ENCODE assay signal across 8 cellular contexts in genomic region chr5:145237843-145238242, GRCh38.
DNase-seq lines count a peak whose midpoint lies in the region; ATAC-seq and TF ChIP-seq lines count a peak whose summit lies in the region.

No MANE protein-coding gene starts in this region.

- H3K4me1 ChIP-seq in adipocyte (ENCODE audit: control insufficient read depth, insufficient read depth, low read length) (no peaks in the 10 kb centered on the region), left lung (no peaks in the 10 kb centered on the region)

- intact Hi-C loops in activated CD4-positive, alpha-beta T cell treated with anti-CD3 and anti-CD28 coated beads for 36 hours (cut with DNase I, micrococcal nuclease), result loop anchor here in 1 of 2 experiments (2.0 kb wide), 1 partner anchor 1033 kb away; no protein-coding TSS in a partner anchor
- intact Hi-C loops in left lung (cut with DNase I), result no loop called here

- H3K4me3 ChIP-seq in adipocyte (ENCODE audit: low read length), result no peak overlapping the region
- H3K4me3 ChIP-seq in left lung, result no peak overlapping the region

- DNase-seq in activated CD4-positive, alpha-beta T cell treated with anti-CD3 and anti-CD28 coated beads for 36 hours, result peak; percentile 24
- no peak for DNase-seq in activated CD4-positive, alpha-beta T cell treated with anti-CD3 and anti-CD28 coated beads, Interleukin-2, amount 50 U/mL, for 4 hours
- DNase-seq in NCI-H2107 treated with DMSO at 0.1 percent for 48 hours (lab: John Stamatoyannopoulos, UW; ENCODE audit: unreplicated experiment), result peak; percentile 77
- DNase-seq in adipocyte (ENCODE audit: low read depth), result peak; percentile 70
- DNase-seq in left lung, result no peak
- no peak for DNase-seq in naive thymus-derived CD8-positive, alpha-beta T cell
- DNase-seq in GF-D8 (lab: John Stamatoyannopoulos, UW), result no peak

- no peak overlapping the region for H3K9ac ChIP-seq in adipocyte (ENCODE audit: low read length)

- H3K9me3 Mint-ChIP-seq in activated CD4-positive, alpha-beta T cell treated with anti-CD3 and anti-CD28 coated beads for 36 hours (ENCODE audit: low read depth), result peaks cover 2% of the 10 kb centered on the region
- peaks cover 0 to 24% (median 0%) of the 10 kb centered on the region in 9 donors for H3K9me3 Mint-ChIP-seq in naive thymus-derived CD8-positive, alpha-beta T cell

- CTCF ChIA-PET in activated CD4-positive, alpha-beta T cell treated with anti-CD3 and anti-CD28 coated beads for 36 hours (lab: Charles Lee), result no interaction called here

- no peak overlapping the region for H3K4me3 Mint-ChIP-seq in activated CD4-positive, alpha-beta T cell treated with anti-CD3 and anti-CD28 coated beads for 36 hours
- no peak overlapping the region for H3K4me3 Mint-ChIP-seq in naive thymus-derived CD8-positive, alpha-beta T cell

- H3K9me3 ChIP-seq in adipocyte (ENCODE audit: control insufficient read depth, low read length), result no peaks in the 10 kb centered on the region
- H3K9me3 ChIP-seq in left lung, result no peaks in the 10 kb centered on the region

- ATAC-seq in activated CD4-positive, alpha-beta T cell treated with anti-CD3 and anti-CD28 coated beads for 36 hours, result no peak
- ATAC-seq in HG02973 (IDR thresholded peaks at IDR 0.05; ENCODE audit: unreplicated experiment) (peak; percentile 70), left lung (peak; percentile 80)
- ATAC-seq in naive thymus-derived CD8-positive, alpha-beta T cell, result no peak

- no peaks in the 10 kb centered on the region for H3K4me1 Mint-ChIP-seq in activated CD4-positive, alpha-beta T cell treated with anti-CD3 and anti-CD28 coated beads for 36 hours
- no peaks in the 10 kb centered on the region for H3K4me1 Mint-ChIP-seq in naive thymus-derived CD8-positive, alpha-beta T cell

- H3K27ac Mint-ChIP-seq in activated CD4-positive, alpha-beta T cell treated with anti-CD3 and anti-CD28 coated beads for 36 hours, result no peak overlapping the region
- no peak overlapping the region for H3K27ac Mint-ChIP-seq in naive thymus-derived CD8-positive, alpha-beta T cell

- H3K27ac ChIP-seq in left lung, result no peak overlapping the region

- H3K27me3 ChIP-seq in adipocyte (replicated peaks; ENCODE audit: control insufficient read depth, insufficient read depth, low read length) (no peaks in the 10 kb centered on the region), left lung (no peaks in the 10 kb centered on the region)

- peak in 1 of 2 donors; percentile 31 for TF ChIP-seq CTCF in left lung (IDR thresholded peaks at IDR 0.05)

- H3K36me3 ChIP-seq in adipocyte (ENCODE audit: control insufficient read depth, insufficient read depth, low read length, severe bottlenecking) (no peaks in the 10 kb centered on the region), left lung (no peaks in the 10 kb centered on the region)

- no peaks in the 10 kb centered on the region for H3K27me3 Mint-ChIP-seq in activated CD4-positive, alpha-beta T cell treated with anti-CD3 and anti-CD28 coated beads for 36 hours
- H3K27me3 Mint-ChIP-seq in naive thymus-derived CD8-positive, alpha-beta T cell, result no peaks in the 10 kb centered on the region

- POLR2A ChIA-PET in activated CD4-positive, alpha-beta T cell treated with anti-CD3 and anti-CD28 coated beads for 36 hours (lab: Charles Lee), result no interaction called here
- POLR2A ChIA-PET in naive thymus-derived CD8-positive, alpha-beta T cell (lab: Charles Lee), result no interaction called here

- H3K36me3 Mint-ChIP-seq in activated CD4-positive, alpha-beta T cell treated with anti-CD3 and anti-CD28 coated beads for 36 hours (ENCODE audit: low read depth), result no peaks in the 10 kb centered on the region
- H3K36me3 Mint-ChIP-seq in naive thymus-derived CD8-positive, alpha-beta T cell, result no peaks in the 10 kb centered on the region

Comparison
In these comparisons a context has a peak if more than half of its experiments do, and no peak if none do; other contexts are left out.
1. DNase-seq: peak in activated CD4-positive, alpha-beta T cell treated with anti-CD3 and anti-CD28 coated beads for 36 hours (single experiment), NCI-H2107 treated with DMSO at 0.1 percent for 48 hours (single experiment) and adipocyte (single experiment); none in activated CD4-positive, alpha-beta T cell treated with anti-CD3 and anti-CD28 coated beads, Interleukin-2, amount 50 U/mL, for 4 hours (0 of 2), left lung (0 of 2), naive thymus-derived CD8-positive, alpha-beta T cell (0 of 10) and GF-D8 (single experiment).
2. ATAC-seq: peak in HG02973 (single experiment) and left lung (single experiment); none in activated CD4-positive, alpha-beta T cell treated with anti-CD3 and anti-CD28 coated beads for 36 hours (single experiment) and naive thymus-derived CD8-positive, alpha-beta T cell (0 of 2).